Comparison of ENCODE assay signal across 2 cellular contexts in genomic region chr20:9942736-9943135, GRCh38.
TF ChIP-seq lines count a peak whose summit lies in the region.

No MANE protein-coding gene starts in this region.

TF ChIP-seq in IMR-90, 13 proteins besides CTCF, POLR2A, EP300 and RAD21 (continued from another document):
- TF ChIP-seq USF2 (IDR thresholded peaks at IDR 0.05; ENCODE audit: low read depth, low read length) = no peak

TF ChIP-seq in K562, 482 proteins besides CTCF, POLR2A, EP300 and RAD21 (continued from another document):
- TF ChIP-seq MBD1 (CRISPR knock-in tag; IDR thresholded peaks at IDR 0.05) = no peak
- TF ChIP-seq SNAPC5 (CRISPR knock-in tag; IDR thresholded peaks at IDR 0.05) = no peak
- no peak for TF ChIP-seq SIRT6 (IDR thresholded peaks at IDR 0.05; ENCODE audit: low read depth, low read length)
- TF ChIP-seq PHF21A (IDR thresholded peaks at IDR 0.05; ENCODE audit: borderline replicate concordance, low read depth) = no peak
